ENCODE assay signal across 23 cellular contexts in genomic region chr1:200493344-200493743, GRCh38.
"Had no signal": no experiment of that assay in that cellular context is flagged by ENCODE, and none has a peak within 500 bp of the region (broad histone marks: within the 10 kb centered on the region; RNA-seq: fewer than 3 reads in every experiment).

No MANE protein-coding gene starts in this region.

- H3K4me2 ChIP-seq: smooth muscle cell had no signal

- H3K36me3 Mint-ChIP-seq: immature natural killer cell, naive B cell, T-cell had no signal

- ATAC-seq: activated naive CD8-positive, alpha-beta T cell treated with anti-CD3 and anti-CD28 coated beads, Interleukin-2, amount 50 U/mL, for 24 hours; activated T-helper 17 cell treated with anti-CD3 and anti-CD28 coated beads, Interleukin-2, amount 50 U/mL, for 72 hours; heart left ventricle; left colon; right cardiac atrium; T-cell had no signal

- H3K4me1 Mint-ChIP-seq: activated T-helper 17 cell treated with anti-CD3 and anti-CD28 coated beads, Interleukin-2, amount 50 U/mL, for 72 hours; immature natural killer cell; naive B cell had no signal

- H3K4me3 ChIP-seq: heart left ventricle, lung, smooth muscle cell, transverse colon had no signal

- H3K9me3 Mint-ChIP-seq: activated naive CD4-positive, alpha-beta T cell treated with anti-CD3 and anti-CD28 coated beads for 36 hours; activated naive CD8-positive, alpha-beta T cell treated with anti-CD3 and anti-CD28 coated beads, Interleukin-2, amount 50 U/mL, for 24 hours; activated T-helper 17 cell treated with anti-CD3 and anti-CD28 coated beads, Interleukin-2, amount 50 U/mL, for 72 hours; immature natural killer cell; naive B cell; T-cell had no signal

- H3K9me3 ChIP-seq: heart left ventricle, transverse colon had no signal

- DNase-seq: activated CD4-positive, alpha-beta T cell treated with anti-CD3 and anti-CD28 coated beads for 1 hour; activated CD4-positive, alpha-beta T cell treated with anti-CD3 and anti-CD28 coated beads, Interleukin-2, amount 50 U/mL, for 4 hours; activated naive CD4-positive, alpha-beta T cell treated with anti-CD3 and anti-CD28 coated beads for 36 hours; activated naive CD8-positive, alpha-beta T cell treated with anti-CD3 and anti-CD28 coated beads, Interleukin-2, amount 50 U/mL, for 24 hours; activated T-cell treated with anti-CD3 and anti-CD28 coated beads for 4 hours; aorta; effector CD8-positive, alpha-beta T cell; foreskin fibroblast; heart left ventricle; immature natural killer cell; left colon; naive B cell; right cardiac atrium; stimulated activated CD4-positive, alpha-beta T cell treated with anti-CD3 and anti-CD28 coated beads, Interleukin-4, amount 100 ng/mL, for 4 hours; stimulated activated CD8-positive, alpha-beta memory T cell treated with anti-CD3 and anti-CD28 coated beads, Interleukin-4, amount 100 ng/mL, for 48 hours; stimulated activated naive CD4-positive, alpha-beta T cell treated with Interleukin-2 at 50 U/mL for 16 hours; substantia nigra; T-cell; T1000; transverse colon had no signal

- H3K4me3 Mint-ChIP-seq: activated naive CD4-positive, alpha-beta T cell treated with anti-CD3 and anti-CD28 coated beads for 36 hours; activated naive CD8-positive, alpha-beta T cell treated with anti-CD3 and anti-CD28 coated beads, Interleukin-2, amount 50 U/mL, for 24 hours; activated T-helper 17 cell treated with anti-CD3 and anti-CD28 coated beads, Interleukin-2, amount 50 U/mL, for 72 hours; immature natural killer cell; naive B cell; T-cell had no signal

- H3K27ac Mint-ChIP-seq: activated naive CD4-positive, alpha-beta T cell treated with anti-CD3 and anti-CD28 coated beads for 36 hours; activated naive CD8-positive, alpha-beta T cell treated with anti-CD3 and anti-CD28 coated beads, Interleukin-2, amount 50 U/mL, for 24 hours; activated T-helper 17 cell treated with anti-CD3 and anti-CD28 coated beads, Interleukin-2, amount 50 U/mL, for 72 hours; immature natural killer cell; naive B cell; T-cell had no signal

- H3K27me3 ChIP-seq: transverse colon had no signal

- H3K36me3 ChIP-seq: heart left ventricle, transverse colon had no signal

- H3K27ac ChIP-seq: heart left ventricle, transverse colon had no signal
